Comparison of ENCODE assay signal across 26 cellular contexts in the genomic region with DNA sequence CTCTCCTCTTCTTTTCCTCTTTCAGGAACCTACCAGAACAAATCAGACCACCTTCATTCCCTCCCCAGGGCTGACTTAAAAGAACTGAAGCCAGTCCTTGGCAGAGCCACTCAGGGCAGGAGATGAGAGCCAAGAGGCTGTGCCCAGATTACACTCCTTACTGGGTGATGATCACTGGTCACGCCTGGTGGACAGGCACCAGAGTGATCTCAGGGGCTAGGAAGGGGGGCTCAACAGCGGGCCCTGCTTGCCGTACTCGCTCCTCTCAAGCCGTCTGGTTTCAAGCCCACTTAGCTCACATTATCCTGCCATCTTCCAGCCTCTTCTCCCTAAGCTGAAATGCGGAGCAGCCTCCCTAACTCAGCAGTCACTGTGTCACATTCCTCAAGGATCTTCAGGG. TPM values are rescaled to one million over a fixed set of nuclear protein-coding genes. Genes with fewer than 3 reads are reported as not detected.
DNase-seq lines count a peak whose midpoint lies in the region; ATAC-seq, FAIRE-seq and TF ChIP-seq lines count a peak whose summit lies in the region.
"Had no signal": no experiment of that assay in that cellular context is flagged by ENCODE, and none has a peak within 500 bp of the region (broad histone marks: within the 10 kb centered on the region; RNA-seq: fewer than 3 reads in every experiment).

No MANE protein-coding gene starts in this region.

- peaks cover 20% of the 10 kb centered on the region for H3K4me1 Mint-ChIP-seq in CD8-positive, alpha-beta T cell (ENCODE audit: low read depth)

- in situ Hi-C loops in HepG2 (cut with HindIII; ENCODE audit: extremely low pct_ligation_motif_present, low pct_unique_long_range_greater_than_20kb), result loop anchor here (5.0 to 25.0 kb wide), 2 partner anchors 79 to 264 kb away; partner anchors contain the start of gene MTHFS
- in situ Hi-C loops in KBM-7 (cut with MboI; ENCODE audit: low pct_unique_long_range_greater_than_20kb, low sequenced_read_pairs), result loop anchor here (25.0 kb wide), 1 partner anchor 264 kb away; the partner anchor contains the start of gene MTHFS

- no peak overlapping the region for H4K12ac ChIP-seq in trophoblast cell (ENCODE audit: low read depth, low read length)

- no peaks in the 10 kb centered on the region for H3K36me3 ChIP-seq in CD8-positive, alpha-beta T cell (ENCODE audit: insufficient read depth, low read length)
- H3K36me3 ChIP-seq in HepG2 (replicated peaks in 1 of 2; ENCODE audit: control insufficient read depth in 1 of 2, insufficient read depth in 2 of 2, low read length in 2 of 2) (no peaks in the 10 kb centered on the region), trophoblast cell (ENCODE audit: control insufficient read depth in 1 of 2, insufficient read depth in 2 of 2, low read length in 2 of 2) (no peaks in the 10 kb centered on the region)
- H3K36me3 ChIP-seq: BLaER1 treated with 17β-estradiol and CSF1 and Interleukin-3, amounts not matched to agents 10 nM and 100 nM; cardiac muscle cell; esophagus muscularis mucosa; pancreas; right atrium auricular region; upper lobe of left lung had no signal

- BruUV-seq in HepG2 (replicated peaks; lab: Mats Ljungman, UMichigan), result no TSS peak

- peaks cover 3% of the 10 kb centered on the region for H3K79me1 ChIP-seq in trophoblast cell (ENCODE audit: low read length)

- H3K9ac ChIP-seq in HepG2 (ENCODE audit: insufficient read depth, low read depth, low read length) (no peak overlapping the region), trophoblast cell (ENCODE audit: low read length) (no peak overlapping the region)

- FAIRE-seq in HepG2 (lab: Jason Lieb, UNC), result no peak
- no peak for FAIRE-seq in urothelium cell line (lab: Jason Lieb, UNC)
- FAIRE-seq: pancreas, RCC 7860 had no signal

- H3K4me1 ChIP-seq in CD8-positive, alpha-beta T cell (ENCODE audit: insufficient read depth, low read length), result peaks cover 14% of the 10 kb centered on the region
- H3K4me1 ChIP-seq in HepG2 (ENCODE audit: insufficient read depth, low read length) (peaks cover 45% of the 10 kb centered on the region), trophoblast cell (ENCODE audit: control insufficient read depth in 1 of 2, insufficient read depth in 2 of 2, low read length in 2 of 2) (peaks cover 2 to 14% of the 10 kb centered on the region in 2 experiments)
- H3K4me1 ChIP-seq: pancreas had no signal

- no peak for TF ChIP-seq CTCF in CD8-positive, alpha-beta T cell (IDR thresholded peaks at IDR 0.05)
- TF ChIP-seq CTCF in HepG2 (CRISPR knock-in tag; IDR thresholded peaks at IDR 0.05), result no peak

- H3K9me3 Mint-ChIP-seq in CD8-positive, alpha-beta T cell, result peaks cover 3% of the 10 kb centered on the region
- H3K9me3 Mint-ChIP-seq: endodermal cell, memory B cell had no signal

- no peak overlapping the region for H3K4me3 ChIP-seq in CD8-positive, alpha-beta T cell (ENCODE audit: low read depth, low read length)
- 0 out of 6 replicates have a peak overlapping the region, but pooled peaks of 1 of the 3 experiments have one; percentile 72 for H3K4me3 ChIP-seq in HepG2 (replicated peaks in 1 of 3; ENCODE audit: insufficient read depth in 1 of 3, low read depth in 2 of 3, low read length in 3 of 3)
- H3K4me3 ChIP-seq in trophoblast cell (ENCODE audit: low read depth, low read length), result no peak overlapping the region
- H3K4me3 ChIP-seq: pancreas had no signal

- H2BK12ac ChIP-seq in trophoblast cell (ENCODE audit: low read length), result no peak overlapping the region

- POLR2A ChIA-PET in CD8-positive, alpha-beta T cell (lab: Charles Lee), result interaction anchor here (2.6 kb wide), 1 partner anchor 91 kb away, joined by 12 read pairs; the partner anchor contains the start of gene ZFAND6
- POLR2A ChIA-PET in HepG2 (lab: Yijun Ruan, JAX), result interaction anchor here (0.8 to 3.5 kb wide), 2 partner anchors 11 to 17 kb away, joined by 3 to 24 read pairs; no protein-coding TSS in a partner anchor

- H3K18ac ChIP-seq in trophoblast cell (ENCODE audit: low read length), result no peak overlapping the region

- 88% methylated on average over 4 of the region's 6 CpGs for WGBS in HepG2 (ENCODE audit: low lambda C conversion rate)
- no CpG with 5 or more reads among the region's 6 CpGs for WGBS in trophoblast cell (ENCODE audit: extremely low coverage, insufficient coverage, insufficient read length)

- H3K27ac ChIP-seq in CD8-positive, alpha-beta T cell (ENCODE audit: low read depth, low read length), result no peak overlapping the region
- H3K27ac ChIP-seq in HepG2 (ENCODE audit: extremely low read length, insufficient read depth, low read length) (no peak overlapping the region), trophoblast cell (ENCODE audit: low read depth, low read length) (no peak overlapping the region)
- H3K27ac ChIP-seq: cardiac muscle cell had no signal

- H4K8ac ChIP-seq in trophoblast cell (ENCODE audit: low read depth, low read length), result no peak overlapping the region

- no peak for TF ChIP-seq RAD21 in HepG2 (CRISPR knock-in tag; IDR thresholded peaks at IDR 0.05)

- no peak overlapping the region for H3K27ac Mint-ChIP-seq in CD8-positive, alpha-beta T cell
- H3K27ac Mint-ChIP-seq: endodermal cell had no signal

- peak overlapping the region; percentile 29 for H3K4me3 Mint-ChIP-seq in CD8-positive, alpha-beta T cell

- H4K91ac ChIP-seq in trophoblast cell (ENCODE audit: low read depth, low read length), result no peak overlapping the region

- H3K4me2 ChIP-seq in HepG2 (ENCODE audit: low read depth, low read length), result peak overlapping the region; percentile 99
- H3K4me2 ChIP-seq in trophoblast cell (ENCODE audit: low read length), result no peak overlapping the region

- CTCF ChIA-PET in CD8-positive, alpha-beta T cell (lab: Charles Lee), result no interaction called here
- CTCF ChIA-PET in HepG2 (lab: Yijun Ruan, JAX; ENCODE audit: low intra/inter-chr PET ratio, low total read pairs), result no interaction called here

- H3K14ac ChIP-seq in trophoblast cell (ENCODE audit: low read length), result no peak overlapping the region

- H2AFZ ChIP-seq in HepG2 (ENCODE audit: low read length), result no peak overlapping the region
- no peak overlapping the region for H2AFZ ChIP-seq in trophoblast cell (ENCODE audit: insufficient read depth, low read length, poor library complexity)

- H2BK120ac ChIP-seq in trophoblast cell (ENCODE audit: insufficient read depth, low read length, poor library complexity), result no peak overlapping the region

- no peak for ATAC-seq in CD8-positive, alpha-beta T cell
- ATAC-seq in HepG2, result no peak
- ATAC-seq: activated naive CD4-positive, alpha-beta T cell treated with anti-CD3 and anti-CD28 coated beads, Interleukin-2, amount 50 U/mL, for 72 hours; pancreas; T-cell had no signal

- no peak overlapping the region for H3K4ac ChIP-seq in trophoblast cell (ENCODE audit: low read depth, low read length)

- DNase-seq in CD8-positive, alpha-beta T cell, result no peak
- DNase-seq in NCI-H524 treated with DMSO at 0.1 percent for 48 hours (lab: John Stamatoyannopoulos, UW) (peak; percentile 0), HepG2 (ENCODE audit: low spot score) (no peak), trophoblast cell (no peak), kidney tubule cell (ENCODE audit: low spot score) (no peak), KBM-7 (no peak), urothelium cell line (ENCODE audit: low spot score) (no peak)
- DNase-seq: activated CD4-positive, alpha-beta T cell treated with anti-CD3 and anti-CD28 coated beads, Interleukin-2, amount 50 U/mL, for 4 hours; activated CD4-positive, CD25-positive, alpha-beta regulatory T cell; endodermal cell; foreskin melanocyte; NCI-H1092 treated with DMSO at 0.1 percent for 48 hours; NCI-H187 treated with DMSO at 0.1 percent for 48 hours; NCI-H526 treated with DMSO at 0.1 percent for 48 hours; pancreas; SIG-M5; stimulated activated CD4-positive, alpha-beta T cell treated with anti-CD3 and anti-CD28 coated beads, Interleukin-2, amount 100 ng/mL, for 24 hours; T-cell; upper lobe of left lung had no signal

- H3K79me2 ChIP-seq in HepG2 (ENCODE audit: insufficient read depth, low read length) (peaks cover 24% of the 10 kb centered on the region), trophoblast cell (ENCODE audit: control insufficient read depth, insufficient read depth, low read length, poor library complexity) (no peaks in the 10 kb centered on the region)

- H3K23ac ChIP-seq in trophoblast cell (ENCODE audit: low read length), result no peak overlapping the region

- intact Hi-C loops in CD8-positive, alpha-beta T cell (cut with DNase I, micrococcal nuclease), result loop anchor here in 1 of 2 experiments (5.0 kb wide), 3 partner anchors 546 to 851 kb away; partner anchors contain the start of genes ABHD17C, TLNRD1 and TMED3
- intact Hi-C loops in HepG2 (cut with micrococcal nuclease; ENCODE audit: unreplicated experiment), result loop anchor here (5.0 to 10.0 kb wide), 2 partner anchors 79 to 266 kb away; no protein-coding TSS in a partner anchor

- no peak for TF ChIP-seq POLR2A in HepG2 (IDR thresholded peaks at IDR 0.05; ENCODE audit: insufficient read depth in 1 of 2, low read depth in 2 of 2, low read length in 2 of 2)

- H3K27me3 Mint-ChIP-seq in CD8-positive, alpha-beta T cell (ENCODE audit: low read depth), result no peaks in the 10 kb centered on the region
- H3K27me3 Mint-ChIP-seq: memory B cell, T-cell had no signal

- no peaks in the 10 kb centered on the region for H3K27me3 ChIP-seq in CD8-positive, alpha-beta T cell (ENCODE audit: insufficient read depth, low read length)
- H3K27me3 ChIP-seq in HepG2 (ENCODE audit: control insufficient read depth in 1 of 2, insufficient read depth in 2 of 2, low read length in 2 of 2) (no peaks in the 10 kb centered on the region; a peak in 1 of 5 replicates), trophoblast cell (ENCODE audit: insufficient read depth, low read length) (no peaks in the 10 kb centered on the region)
- H3K27me3 ChIP-seq: BLaER1 treated with 17β-estradiol and CSF1 and Interleukin-3, amounts not matched to agents 10 nM and 100 nM; cardiac muscle cell; esophagus muscularis mucosa; pancreas; right atrium auricular region; upper lobe of left lung had no signal

- H2AK5ac ChIP-seq in trophoblast cell (ENCODE audit: low read length), result peak overlapping the region; percentile 15

- H3K9me3 ChIP-seq in CD8-positive, alpha-beta T cell (ENCODE audit: low read length), result no peaks in the 10 kb centered on the region
- H3K9me3 ChIP-seq in HepG2 (ENCODE audit: low read length) (no peaks in the 10 kb centered on the region), trophoblast cell (ENCODE audit: insufficient read depth, low read depth, low read length) (no peaks in the 10 kb centered on the region)
- H3K9me3 ChIP-seq: BLaER1 treated with 17β-estradiol and CSF1 and Interleukin-3, amounts not matched to agents 10 nM and 100 nM; esophagus muscularis mucosa; pancreas; right atrium auricular region; upper lobe of left lung had no signal

- H4K20me1 ChIP-seq in HepG2 (ENCODE audit: insufficient read depth, low read length), result no peaks in the 10 kb centered on the region
- H4K20me1 ChIP-seq: BLaER1 treated with 17β-estradiol and CSF1 and Interleukin-3, amounts not matched to agents 10 nM and 100 nM had no signal

- H3K36me3 Mint-ChIP-seq in CD8-positive, alpha-beta T cell, result peaks cover 3% of the 10 kb centered on the region
- H3K36me3 Mint-ChIP-seq: memory B cell, T-cell had no signal

- no peak overlapping the region for H2BK5ac ChIP-seq in trophoblast cell (ENCODE audit: low read depth, low read length, poor library complexity)

- TF ChIP-seq EP300 in HepG2 (IDR thresholded peaks at IDR 0.05; ENCODE audit: low read depth in 2 of 2, low read length in 2 of 2), result no peak
- no peak for TF ChIP-seq EP300 in HepG2 (CRISPR knock-in tag; IDR thresholded peaks at IDR 0.05; ENCODE audit: borderline replicate concordance)

RNA-seq across cellular contexts. Expression of gene FAH, which starts 1.7 kb away (rescaled TPM):
- 1 to 10 TPM; 1.9 to 2.2 TPM for total RNA-seq in CD8-positive, alpha-beta T cell
- total RNA-seq in HepG2 (2016; rRNA removed; fragmentation: Illumina TruSeq; extraction: Trizol), result 75.0 and 94.1 TPM in 2 replicates
- total RNA-seq in HepG2 (2016; cell fraction: cytosol; rRNA removed; fragmentation: Illumina TruSeq; extraction: Trizol; ENCODE audit: low read depth), result 27.3 and 29.8 TPM in 2 replicates
- total RNA-seq in HepG2 (2016; cell fraction: insoluble cytoplasmic fraction; rRNA removed; fragmentation: Illumina TruSeq; extraction: Trizol), result 73.4 and 102 TPM in 2 replicates
- total RNA-seq in HepG2 (2016; cell fraction: membrane; rRNA removed; fragmentation: Illumina TruSeq; extraction: Trizol), result 34.1 and 35.6 TPM in 2 replicates
- total RNA-seq in HepG2 (2016; cell fraction: nucleus; rRNA removed; fragmentation: Illumina TruSeq; extraction: Trizol), result 43.8 and 46.1 TPM in 2 replicates
- 36.6 and 52.3 TPM in 2 replicates for polyA plus RNA-seq in HepG2 (2011; rRNA removed)
- polyA plus RNA-seq in HepG2 (2011; cell fraction: cytosol; rRNA removed), result 38.0 and 43.2 TPM in 2 replicates
- 56.1 and 84.1 TPM in 2 replicates for polyA plus RNA-seq in HepG2 (2011; cell fraction: nucleus; rRNA removed)
- polyA plus RNA-seq in HepG2 (2012), result 47.4 and 51.9 TPM in 2 replicates
- 29.3 and 29.7 TPM in 2 replicates for polyA plus RNA-seq in HepG2 (2016; cell fraction: cytosol; fragmentation: Illumina TruSeq; extraction: Trizol; ENCODE audit: low read depth)
- 90.8 and 98.1 TPM in 2 replicates for polyA plus RNA-seq in HepG2 (2016; cell fraction: insoluble cytoplasmic fraction; fragmentation: Illumina TruSeq; extraction: Trizol; ENCODE audit: low read depth)
- 27.0 and 31.7 TPM in 2 replicates for polyA plus RNA-seq in HepG2 (2016; cell fraction: membrane; fragmentation: Illumina TruSeq; extraction: Trizol; ENCODE audit: low read depth)
- polyA plus RNA-seq in HepG2 (2016; cell fraction: nucleus; fragmentation: Illumina TruSeq; extraction: Trizol; ENCODE audit: insufficient read depth, low read depth), result 51.2 and 62.5 TPM in 2 replicates
- polyA minus RNA-seq in HepG2 (2011; rRNA and poly(A)+ RNA removed; ENCODE audit: low replicate concordance), result 32.6 and 139 TPM in 2 replicates
- polyA minus RNA-seq in HepG2 (2011; cell fraction: cytosol; rRNA and poly(A)+ RNA removed), result 38.0 and 39.1 TPM in 2 replicates
- polyA minus RNA-seq in HepG2 (2011; cell fraction: nucleus; rRNA and poly(A)+ RNA removed), result 33.9 and 43.5 TPM in 2 replicates
- polyA plus RNA-seq in trophoblast cell (2013), result 9.9 and 10.3 TPM in 2 replicates

Comparison
In these comparisons a context has a peak if more than half of its experiments do, and no peak if none do; other contexts are left out.
1. RNA of gene FAH, which starts 1.7 kb away (total RNA-seq): 27.3 to 102 TPM in HepG2; 1.9 to 2.2 TPM in CD8-positive, alpha-beta T cell; every median in the first group is over 4 times any median in the second.